In genomic region chr15:29681946-29682345, GRCh38 we compare ENCODE assay signal across 18 cellular contexts.
DNase-seq lines count a peak whose midpoint lies in the region; TF ChIP-seq lines count a peak whose summit lies in the region.
"Had no signal": no experiment of that assay in that cellular context is flagged by ENCODE, and none has a peak within 500 bp of the region (broad histone marks: within the 10 kb centered on the region; RNA-seq: fewer than 3 reads in every experiment).

No MANE protein-coding gene starts in this region.

- no peaks in the 10 kb centered on the region for H3K27me3 ChIP-seq in testis

- H3K4me1 ChIP-seq in HEK293 (ENCODE audit: control insufficient read depth, insufficient read depth, low read length): no peaks in the 10 kb centered on the region
- peaks cover 14% of the 10 kb centered on the region for H3K4me1 ChIP-seq in testis

- peaks cover 6% of the 10 kb centered on the region for H3K27me3 Mint-ChIP-seq in neural crest cell (ENCODE audit: low read depth)

- peak; percentile 33 for DNase-seq in coronary artery (ENCODE audit: low spot score)
- no peak for DNase-seq in neural crest cell (ENCODE audit: low read depth, low spot score)
- DNase-seq in testis: peak; percentile 11
- no peak for DNase-seq in EL
- DNase-seq in NCI-H187 (lab: John Stamatoyannopoulos, UW): no peak
- DNase-seq in mucosa of gallbladder (ENCODE audit: low spot score): no peak
- DNase-seq: C1 segment of cervical spinal cord; Calu3; CD4-positive, alpha-beta memory T cell; COR-L47; DMS53; DMS79 treated with DMSO at 0.1 percent for 48 hours; GDM1; H9; HFFc6 had no signal

- POLR2A ChIA-PET in HEK293 (lab: Yijun Ruan, JAX): no interaction called here

- H3K27ac Mint-ChIP-seq in neural crest cell (ENCODE audit: unreplicated experiment): peak overlapping the region; percentile 27
- H3K27ac Mint-ChIP-seq: CD4-positive, alpha-beta memory T cell; GM23338; H9; HFFc6 had no signal

- H3K36me3 Mint-ChIP-seq in neural crest cell (ENCODE audit: low read depth): no peaks in the 10 kb centered on the region
- H3K36me3 Mint-ChIP-seq: CD4-positive, alpha-beta memory T cell had no signal

- H3K36me3 ChIP-seq in HEK293 (ENCODE audit: control insufficient read depth in 2 of 2, insufficient read depth in 1 of 2, low read length in 2 of 2) (no peaks in the 10 kb centered on the region), testis (ENCODE audit: low read depth, missing control alignments) (no peaks in the 10 kb centered on the region)

- H3K4me3 ChIP-seq in HEK293 (ENCODE audit: low read depth, low read length): no peak overlapping the region
- no peak overlapping the region for H3K4me3 ChIP-seq in coronary artery
- no peak overlapping the region for H3K4me3 ChIP-seq in testis
- H3K4me3 ChIP-seq: GM12878, GM23338 had no signal

- TF ChIP-seq POLR2A in testis (IDR thresholded peaks at IDR 0.05): no peak

- no peaks in the 10 kb centered on the region for H3K9me3 ChIP-seq in HEK293 (ENCODE audit: control insufficient read depth, insufficient read depth, low read depth, low read length)
- no peaks in the 10 kb centered on the region for H3K9me3 ChIP-seq in testis

- TF ChIP-seq CTCF in HEK293 (tag by site-specific recombination; IDR thresholded peaks at IDR 0.05) (no peak), coronary artery (IDR thresholded peaks at IDR 0.05) (no peak), neural crest cell (conservative IDR thresholded peaks at IDR 0.05) (no peak), testis (IDR thresholded peaks at IDR 0.05) (no peak)

- CTCF ChIA-PET in HEK293 (lab: Yijun Ruan, JAX): interaction anchor here (1.1 kb wide), 1 partner anchor 14 kb away, joined by 3 read pairs; no protein-coding TSS in a partner anchor

- no peak overlapping the region for H3K4me3 Mint-ChIP-seq in neural crest cell
- H3K4me3 Mint-ChIP-seq: CD4-positive, alpha-beta memory T cell; GM23338; H9; HFFc6 had no signal

- peaks cover 11% of the 10 kb centered on the region for H3K4me1 Mint-ChIP-seq in neural crest cell

- WGBS in testis, 2 donors: 84 to 95% methylated on average over 8 to 9 of the region's 9 CpGs

- intact Hi-C loops in testis (cut with DNase I; ENCODE audit: low total_unique reads): no loop called here

- H3K9me3 Mint-ChIP-seq in neural crest cell: peaks cover 6% of the 10 kb centered on the region

- H3K27ac ChIP-seq in HEK293 (ENCODE audit: extremely low read depth, low read depth, low read length): no peak overlapping the region
- H3K27ac ChIP-seq in coronary artery: no peak overlapping the region
- no peak overlapping the region for H3K27ac ChIP-seq in testis

TF ChIP-seq in HEK293, 187 proteins besides CTCF, POLR2A, EP300 and RAD21:
- no peak for TF ChIP-seq ZNF623 (tag by site-specific recombination; IDR thresholded peaks at IDR 0.05)
- no peak for TF ChIP-seq ZNF549 (tag by site-specific recombination; IDR thresholded peaks at IDR 0.05)
- no peak for TF ChIP-seq ZBTB20 (tag by site-specific recombination; IDR thresholded peaks at IDR 0.05)
- TF ChIP-seq ZNF660 (tag by site-specific recombination; IDR thresholded peaks at IDR 0.05): no peak
- TF ChIP-seq BCL11A (tag by site-specific recombination; IDR thresholded peaks at IDR 0.05; ENCODE audit: low read depth): no peak
- peak; percentile 15; the same call in 1 of the 2 replicates for TF ChIP-seq ZIC2 (tag by site-specific recombination; IDR thresholded peaks at IDR 0.05)

Comparison
In these comparisons a context has a peak if more than half of its experiments do, and no peak if none do; other contexts are left out.
1. DNase-seq: peak in coronary artery (single experiment) and testis (single experiment); none in neural crest cell (single experiment), EL (single experiment), NCI-H187 (0 of 2) and mucosa of gallbladder (single experiment).